8 cellular contexts compared by ENCODE assay signal in the genomic region with DNA sequence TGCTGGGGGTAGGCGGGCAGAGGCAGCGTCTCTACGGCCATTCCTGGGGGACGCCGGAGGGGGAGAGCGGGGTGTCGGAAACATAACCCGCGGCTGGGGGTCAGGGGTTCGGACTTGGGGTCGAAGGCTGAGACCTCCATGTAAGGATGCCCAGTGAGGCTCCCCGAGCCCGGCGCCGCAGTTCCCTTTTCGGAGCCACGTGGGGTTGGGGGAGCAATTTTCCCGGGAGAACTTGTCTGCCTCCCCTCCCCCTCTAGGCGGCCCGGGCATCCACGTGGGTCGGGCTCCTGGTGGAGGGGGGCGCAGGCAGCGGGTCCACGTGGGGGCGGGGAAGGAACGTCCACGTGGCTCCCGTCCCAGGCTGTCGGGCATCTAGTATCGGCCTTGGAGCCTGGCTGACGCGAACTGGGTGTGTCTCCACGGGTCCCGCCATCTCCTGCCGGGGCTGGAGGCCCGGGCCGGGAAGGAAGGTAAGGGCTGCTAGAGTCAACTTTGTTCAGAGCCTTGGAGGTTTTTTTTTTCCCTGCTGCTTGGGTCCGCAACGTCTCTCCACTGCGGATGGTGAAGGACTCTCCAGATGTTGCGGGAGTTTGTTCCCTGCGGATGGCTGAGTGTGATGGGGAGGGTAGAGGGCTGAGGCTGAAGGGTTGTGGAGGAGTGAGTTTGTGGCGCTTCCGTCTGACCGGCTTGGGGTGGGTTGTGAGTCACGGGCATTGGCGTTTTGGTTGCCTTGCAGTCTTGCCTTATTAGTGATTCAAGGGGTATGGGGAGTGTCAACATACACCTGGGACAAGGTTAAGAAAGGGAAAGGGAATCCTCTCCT. TPM values are rescaled to one million over a fixed set of nuclear protein-coding genes. Genes with fewer than 3 reads are reported as not detected.
A peak's percentile ranks its signal among the peaks of the same experiment; 100 is the strongest.
DNase-seq lines count a peak whose midpoint lies in the region; ATAC-seq and TF ChIP-seq lines count a peak whose summit lies in the region.

No MANE protein-coding gene starts in this region.

- H3K4me1 ChIP-seq in adrenal gland (replicated peaks in 1 of 2) (peaks cover 10 to 24% of the 10 kb centered on the region in 2 donors), left ventricle myocardium inferior (peaks cover 62% of the 10 kb centered on the region), urinary bladder (ENCODE audit: insufficient read depth) (no peaks in the 10 kb centered on the region)

- H3K27me3 ChIP-seq in adrenal gland (no peaks in the 10 kb centered on the region), left ventricle myocardium inferior (ENCODE audit: low read depth) (no peaks in the 10 kb centered on the region)

- WGBS in adrenal gland, 4 donors: 0 to 1% (median 0%) methylated on average over 17 to 48 of the region's 48 CpGs
- under 1% methylated on average over 48 of the region's 48 CpGs for WGBS in urinary bladder

- ATAC-seq in HG02938 (IDR thresholded peaks at IDR 0.05; ENCODE audit: unreplicated experiment): no peak

- no peak for TF ChIP-seq CTCF in adrenal gland (IDR thresholded peaks at IDR 0.05)
- TF ChIP-seq CTCF in left ventricle myocardium inferior (IDR thresholded peaks at IDR 0.05; ENCODE audit: borderline replicate concordance): no peak

- H3K4me3 ChIP-seq in adrenal gland (peak overlapping the region; percentile 52 to 89 (median 76)), left ventricle myocardium inferior (peak overlapping the region; percentile 83), urinary bladder (ENCODE audit: low read depth, low read length) (peak overlapping the region; percentile 81)

- peak overlapping the region; percentile 67 to 94 (median 92) for H3K27ac ChIP-seq in adrenal gland
- H3K27ac ChIP-seq in left ventricle myocardium inferior (replicated peaks): peak overlapping the region; percentile 92
- peak overlapping the region; percentile 67 for H3K27ac ChIP-seq in urinary bladder (ENCODE audit: low read depth)

- TF ChIP-seq POLR2A in adrenal gland (IDR thresholded peaks at IDR 0.05): peak in 1 of 2 donors; percentile 5

- DNase-seq in EH (ENCODE audit: low read depth): peak; percentile 81
- DNase-seq in HK-2 (ENCODE audit: unreplicated experiment): peak; percentile 83
- peak; percentile 77 for DNase-seq in SK-N-DZ (ENCODE audit: low spot score)
- peak; percentile 86 to 94 (median 89) for DNase-seq in adrenal gland
- peak; percentile 74 for DNase-seq in left ventricle myocardium inferior
- DNase-seq in pons (ENCODE audit: low spot score): peak; percentile 69

- intact Hi-C loops in adrenal gland (cut with DNase I) (no loop called here), left ventricle myocardium inferior (cut with micrococcal nuclease) (no loop called here)

- H3K9me3 ChIP-seq in adrenal gland (replicated peaks in 1 of 3): no peaks in the 10 kb centered on the region
- H3K9me3 ChIP-seq in left ventricle myocardium inferior (replicated peaks): no peaks in the 10 kb centered on the region

- H3K36me3 ChIP-seq in adrenal gland (replicated peaks in 1 of 2) (peaks cover 0 to 10% of the 10 kb centered on the region in 2 donors), left ventricle myocardium inferior (peaks cover 10% of the 10 kb centered on the region), urinary bladder (ENCODE audit: insufficient read depth) (no peaks in the 10 kb centered on the region)

RNA-seq across cellular contexts. Expression of gene PPRC1, which starts 0.7 kb away (rescaled TPM):
- polyA plus RNA-seq in SK-N-DZ (2014; cell fraction: cytosol; rRNA removed): 27.8 and 39.6 TPM in 2 replicates
- 51.7 and 69.3 TPM in 2 replicates for polyA plus RNA-seq in SK-N-DZ (2014; cell fraction: nucleus; rRNA removed)
- total RNA-seq in adrenal gland: 10 to 100 TPM; 11.1 to 39.9 (median 20.0) TPM
- 10 to 100 TPM; 24.7 to 35.8 (median 35.2) TPM for polyA plus RNA-seq in adrenal gland
- total RNA-seq in left ventricle myocardium inferior: 12.1 TPM
- total RNA-seq in urinary bladder: 12.1 TPM
- 20.7 TPM for polyA plus RNA-seq in urinary bladder

RNA-seq across cellular contexts. Expression of gene LDB1, which starts 13.4 kb away (rescaled TPM):
- polyA plus RNA-seq in SK-N-DZ (2014; cell fraction: cytosol; rRNA removed): 61.6 and 73.8 TPM in 2 replicates
- 187 and 202 TPM in 2 replicates for polyA plus RNA-seq in SK-N-DZ (2014; cell fraction: nucleus; rRNA removed)
- total RNA-seq in adrenal gland: 10 to 100 TPM; 24.1 to 68.0 (median 55.2) TPM
- polyA plus RNA-seq in adrenal gland: 10 to 100 TPM; 24.7 to 76.9 (median 24.8) TPM
- 52.2 TPM for total RNA-seq in left ventricle myocardium inferior
- total RNA-seq in urinary bladder: 51.8 TPM
- 65.3 TPM for polyA plus RNA-seq in urinary bladder

RNA-seq across cellular contexts. Expression of gene NOLC1, which starts 18.6 kb away (rescaled TPM):
- polyA plus RNA-seq in SK-N-DZ (2014; cell fraction: cytosol; rRNA removed): 108 and 127 TPM in 2 replicates
- polyA plus RNA-seq in SK-N-DZ (2014; cell fraction: nucleus; rRNA removed): 66.8 and 109 TPM in 2 replicates
- total RNA-seq in adrenal gland (10 to 100 TPM; 26.2 to 59.4 (median 32.8) TPM), left ventricle myocardium inferior (28.3 TPM), urinary bladder (23.6 TPM)
- polyA plus RNA-seq in adrenal gland (100 to 1,000 TPM in 1 of 3 donors, 10 to 100 TPM in 2; 18.6 to 111 (median 21.6) TPM), urinary bladder (43.1 TPM)
